In genomic region chr10:70908426-70909296, GRCh38 we compare ENCODE assay signal across 18 cellular contexts.
"Had no signal": no experiment of that assay in that cellular context is flagged by ENCODE, and none has a peak within 500 bp of the region (broad histone marks: within the 10 kb centered on the region; RNA-seq: fewer than 3 reads in every experiment).

No MANE protein-coding gene starts in this region.

- H3K9me3 ChIP-seq: body of pancreas, esophagus squamous epithelium, ovary, thyroid gland had no signal

- H3K27ac ChIP-seq: body of pancreas, coronary artery, esophagus squamous epithelium, ovary, thyroid gland had no signal

- H3K27ac Mint-ChIP-seq: activated naive CD8-positive, alpha-beta T cell; mesothelial cell of epicardium; stimulated activated naive B cell treated with anti-CD40 and anti-IgM and Interleukin-4, amounts not matched to agents 10 μg/mL and 1 μg/mL and 100 μg/mL, for 72 hours had no signal

- ATAC-seq: body of pancreas; stimulated activated naive B cell treated with anti-CD40 and anti-IgM and Interleukin-4, amounts not matched to agents 10 μg/mL and 1 μg/mL and 100 μg/mL, for 72 hours had no signal

- H3K36me3 ChIP-seq: esophagus squamous epithelium, ovary, thyroid gland had no signal

- H3K36me3 Mint-ChIP-seq: activated naive CD8-positive, alpha-beta T cell; mesothelial cell of epicardium had no signal

- H3K4me3 Mint-ChIP-seq: activated naive CD8-positive, alpha-beta T cell; central memory CD8-positive, alpha-beta T cell; mesothelial cell of epicardium; neural crest cell; stimulated activated naive B cell treated with anti-CD40 and anti-IgM and Interleukin-4, amounts not matched to agents 10 μg/mL and 1 μg/mL and 100 μg/mL, for 72 hours had no signal

- H3K27me3 ChIP-seq: body of pancreas, ovary, thyroid gland had no signal

- H3K4me1 Mint-ChIP-seq: central memory CD8-positive, alpha-beta T cell; stimulated activated naive B cell treated with anti-CD40 and anti-IgM and Interleukin-4, amounts not matched to agents 10 μg/mL and 1 μg/mL and 100 μg/mL, for 72 hours had no signal

- H3K4me3 ChIP-seq: body of pancreas, coronary artery, esophagus squamous epithelium, lung, ovary, thyroid gland had no signal

- H3K27me3 Mint-ChIP-seq: activated naive CD8-positive, alpha-beta T cell had no signal

- H3K9me3 Mint-ChIP-seq: central memory CD8-positive, alpha-beta T cell; mesothelial cell of epicardium; neural crest cell had no signal

- DNase-seq: activated CD4-positive, alpha-beta T cell treated with anti-CD3 and anti-CD28 coated beads, Interleukin-2, amount 50 U/mL, for 1 hour; activated CD8-positive, alpha-beta memory T cell treated with anti-CD3 and anti-CD28 coated beads for 24 hours; activated gamma-delta T cell treated with Interleukin-2 at 50 U/mL for 16 hours; amniotic stem cell; esophagus squamous epithelium; hypothalamus; stimulated activated CD4-positive, alpha-beta T cell treated with anti-CD3 and anti-CD28 coated beads, Interleukin-2, amount 100 ng/mL, for 48 hours; stimulated activated naive B cell treated with anti-CD40 and anti-IgM and Interleukin-4, amounts not matched to agents 10 μg/mL and 1 μg/mL and 100 μg/mL, for 72 hours; SW 1271; thyroid gland had no signal

- H3K4me1 ChIP-seq: body of pancreas, thyroid gland had no signal
